8 cellular contexts compared by ENCODE assay signal in the genomic region with DNA sequence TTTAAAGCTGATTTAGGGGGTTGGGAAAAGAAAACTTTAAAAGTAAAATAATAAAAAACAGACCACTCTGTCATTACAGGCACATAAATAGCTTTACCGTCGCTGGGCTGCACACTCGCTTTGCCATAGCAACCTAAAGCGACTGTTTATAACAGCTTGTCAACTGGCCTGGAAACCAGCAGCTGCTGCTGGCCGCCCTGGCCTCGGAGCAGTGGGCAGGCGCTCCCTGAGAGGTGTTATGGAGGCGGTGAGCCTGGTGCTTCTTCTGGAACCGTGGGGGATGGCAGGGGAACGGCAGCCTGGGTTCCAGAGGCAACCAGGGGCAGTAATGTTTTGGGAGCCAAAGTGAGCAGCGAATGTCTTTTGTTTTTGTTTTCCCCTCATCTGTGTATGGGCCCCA. TPM values are rescaled to one million over a fixed set of nuclear protein-coding genes. Genes with fewer than 3 reads are reported as not detected.
DNase-seq lines count a peak whose midpoint lies in the region; ATAC-seq and TF ChIP-seq lines count a peak whose summit lies in the region.

No MANE protein-coding gene starts in this region.

- H3K9me3 ChIP-seq in KOPT-K1 (ENCODE audit: insufficient read depth, low read length, poor library complexity, severe bottlenecking) (no peaks in the 10 kb centered on the region), right cardiac atrium (ENCODE audit: control insufficient read depth, low read length) (no peaks in the 10 kb centered on the region), skeletal muscle tissue (ENCODE audit: control insufficient read depth in 3 of 3, low read length in 3 of 3) (no peaks in the 10 kb centered on the region)

- ATAC-seq in right cardiac atrium: peak; percentile 64 to 74
- ATAC-seq in foreskin keratinocyte: no peak

- H3K4me3 ChIP-seq in right cardiac atrium (ENCODE audit: low read length) (no peak overlapping the region), skeletal muscle tissue (ENCODE audit: low read length in 3 of 3) (peak overlapping the region in 2 of 3 donors; percentile 37 to 45)

- CTCF ChIA-PET in HEK293T (lab: Yijun Ruan, JAX): no interaction called here

- H3K36me3 ChIP-seq in KOPT-K1 (ENCODE audit: insufficient read depth, low read length) (no peaks in the 10 kb centered on the region), skeletal muscle tissue (ENCODE audit: control insufficient read depth in 3 of 3, insufficient read depth in 3 of 3, low read length in 3 of 3) (peaks cover 0 to 2% (median 0%) of the 10 kb centered on the region in 3 donors)

- H3K27ac ChIP-seq in KOPT-K1 (ENCODE audit: low read depth, low read length, poor library complexity, severe bottlenecking) (peak overlapping the region; percentile 96), angular gyrus (ENCODE audit: low read depth, low read length) (peak overlapping the region; percentile 85), right cardiac atrium (ENCODE audit: low read length) (peak overlapping the region; percentile 100), skeletal muscle tissue (ENCODE audit: low read depth, low read length) (peak overlapping the region; percentile 70), foreskin keratinocyte (no peak overlapping the region)

- POLR2A ChIA-PET in HEK293T (lab: Yijun Ruan, JAX): interaction anchor here (1.3 kb wide), 1 partner anchor 11 kb away, joined by 3 read pairs; no protein-coding TSS in a partner anchor

- H3K4me1 ChIP-seq in right cardiac atrium (ENCODE audit: control insufficient read depth, insufficient read depth, low read length) (peaks cover 53% of the 10 kb centered on the region), skeletal muscle tissue (ENCODE audit: control insufficient read depth in 3 of 3, insufficient read depth in 3 of 3, low read length in 3 of 3) (peaks cover 53 to 60% (median 54%) of the 10 kb centered on the region in 3 donors), foreskin keratinocyte (peaks cover 11% of the 10 kb centered on the region)

- intact Hi-C loops in right cardiac atrium (cut with DNase I): loop anchor here in 1 of 4 donors (5.0 kb wide), 1 partner anchor 45 kb away; a partner anchor contains a TSS

- H3K27me3 ChIP-seq in right cardiac atrium (ENCODE audit: control insufficient read depth, insufficient read depth) (no peaks in the 10 kb centered on the region), skeletal muscle tissue (ENCODE audit: control insufficient read depth in 3 of 3, insufficient read depth in 3 of 3, low read length in 3 of 3) (no peaks in the 10 kb centered on the region), foreskin keratinocyte (no peaks in the 10 kb centered on the region)

- peak overlapping the region in 2 of 3 donors; percentile 27 to 55 for H3K9ac ChIP-seq in skeletal muscle tissue (ENCODE audit: low read depth in 1 of 3, low read length in 3 of 3)

- TF ChIP-seq CTCF in foreskin keratinocyte (conservative IDR thresholded peaks at IDR 0.05): no peak

- WGBS in right cardiac atrium: 16% methylated on average over 11 of the region's 11 CpGs

- DNase-seq in right cardiac atrium (peak; percentile 73 to 91 (median 88)), GOT3 (lab: John Stamatoyannopoulos, UW) (no peak), HEK293T (ENCODE audit: extremely low spot score) (no peak), NOMO-1 treated with dmso at 0.1 percent for 144 hours (lab: John Stamatoyannopoulos, UW; ENCODE audit: unreplicated experiment) (no peak), foreskin keratinocyte (no peak)

TF ChIP-seq in HEK293T, 16 proteins besides CTCF, POLR2A, EP300 and RAD21:
- TF ChIP-seq HDGF (IDR thresholded peaks at IDR 0.05; ENCODE audit: borderline replicate concordance) (no peak), BHLHE40 (IDR thresholded peaks at IDR 0.05; ENCODE audit: borderline replicate concordance) (no peak), TARDBP (IDR thresholded peaks at IDR 0.05) (no peak), SP1 (IDR thresholded peaks at IDR 0.05) (no peak), CTBP1 (IDR thresholded peaks at IDR 0.05; ENCODE audit: borderline replicate concordance) (no peak), ZNF384 (IDR thresholded peaks at IDR 0.05) (no peak), ELF4 (IDR thresholded peaks at IDR 0.05) (no peak), L3MBTL2 (conservative IDR thresholded peaks at IDR 0.05) (no peak)

RNA-seq across cellular contexts. Expression of a gene that starts 45.7 kb away (rescaled TPM):
- total RNA-seq in right cardiac atrium (100 to 1,000 TPM in 3 of 4 donors, 10 to 100 TPM in 1; 97.0 to 132 (median 112) TPM), skeletal muscle tissue (60.5 TPM), foreskin keratinocyte (71.9 and 82.3 TPM in 2 replicates)
- polyA plus RNA-seq in right cardiac atrium (65.7 TPM), foreskin keratinocyte (21.2 and 22.1 TPM in 2 replicates)

Comparison
In these comparisons a context has a peak if more than half of its experiments do, and no peak if none do; other contexts are left out.
1. DNase-seq: peak in right cardiac atrium (3 of 3); none in GOT3 (single experiment), HEK293T (single experiment), NOMO-1 treated with dmso at 0.1 percent for 144 hours (single experiment) and foreskin keratinocyte (0 of 2).